11 cellular contexts compared by ENCODE assay signal in genomic region chr22:39920134-39920743, GRCh38. TPM values are rescaled to one million over a fixed set of nuclear protein-coding genes. Genes with fewer than 3 reads are reported as not detected.
DNase-seq lines count a peak whose midpoint lies in the region; ATAC-seq and TF ChIP-seq lines count a peak whose summit lies in the region.
"Had no signal": no experiment of that assay in that cellular context is flagged by ENCODE, and none has a peak within 500 bp of the region (broad histone marks: within the 10 kb centered on the region; RNA-seq: fewer than 3 reads in every experiment).

No MANE protein-coding gene starts in this region.

- CTCF ChIA-PET in activated CD8-positive, alpha-beta T cell treated with anti-CD3 and anti-CD28 coated beads for 36 hours (lab: Charles Lee) = interaction anchor here (1.0 to 11.3 kb wide), 6 partner anchors 9 to 105 kb away, joined by 3 to 130 read pairs (median 4); no protein-coding TSS in a partner anchor

- H3K36me3 Mint-ChIP-seq in activated CD8-positive, alpha-beta T cell treated with anti-CD3 and anti-CD28 coated beads for 36 hours (ENCODE audit: low read depth) = peaks cover 22% of the 10 kb centered on the region
- peaks cover 16% of the 10 kb centered on the region for H3K36me3 Mint-ChIP-seq in activated naive CD8-positive, alpha-beta T cell treated with anti-CD3 and anti-CD28 coated beads for 36 hours

- no peaks in the 10 kb centered on the region for H3K27me3 Mint-ChIP-seq in activated CD8-positive, alpha-beta T cell treated with anti-CD3 and anti-CD28 coated beads for 36 hours
- no peaks in the 10 kb centered on the region for H3K27me3 Mint-ChIP-seq in activated naive CD8-positive, alpha-beta T cell treated with anti-CD3 and anti-CD28 coated beads for 36 hours

- peaks cover 80% of the 10 kb centered on the region for H3K4me1 Mint-ChIP-seq in activated CD8-positive, alpha-beta T cell treated with anti-CD3 and anti-CD28 coated beads for 36 hours (ENCODE audit: low read depth)
- H3K4me1 Mint-ChIP-seq in activated naive CD8-positive, alpha-beta T cell treated with anti-CD3 and anti-CD28 coated beads for 36 hours = peaks cover 84% of the 10 kb centered on the region

- intact Hi-C loops in activated CD8-positive, alpha-beta T cell treated with anti-CD3 and anti-CD28 coated beads for 36 hours (cut with micrococcal nuclease) = loop anchor here (5.0 kb wide), 1 partner anchor 42 kb away; the partner anchor contains the start of gene TMA7B

- H3K36me3 ChIP-seq in Loucy (ENCODE audit: insufficient read depth, low read length) = peaks cover 58% of the 10 kb centered on the region; the same call in 1 of the 2 replicates

- DNase-seq in activated CD8-positive, alpha-beta T cell treated with anti-CD3 and anti-CD28 coated beads for 36 hours = peak; percentile 83
- DNase-seq in activated naive CD8-positive, alpha-beta T cell treated with anti-CD3 and anti-CD28 coated beads for 36 hours = peak; percentile 74
- peak; percentile 54 for DNase-seq in stimulated activated CD4-positive, alpha-beta T cell treated with anti-CD3 and anti-CD28 coated beads, Interleukin-2, amount 100 ng/mL, for 4 hours (ENCODE audit: low read depth)
- DNase-seq in Ammon's horn (ENCODE audit: low spot score) (no peak), NCI-H1417 treated with DMSO at 0.1 percent for 48 hours (lab: John Stamatoyannopoulos, UW) (no peak), CD1c-positive myeloid dendritic cell (ENCODE audit: extremely low spot score) (no peak)
- DNase-seq: psoas muscle, RPMI8226 had no signal

- POLR2A ChIA-PET in activated CD8-positive, alpha-beta T cell treated with anti-CD3 and anti-CD28 coated beads for 36 hours (lab: Charles Lee) = interaction anchor here (0.6 to 10.2 kb wide), 15 partner anchors 9 to 397 kb away, joined by 3 to 270 read pairs (median 4); partner anchors contain the start of gene GRAP2

- H3K9me3 ChIP-seq in Loucy (ENCODE audit: insufficient read depth, low read depth, low read length) = no peaks in the 10 kb centered on the region
- H3K9me3 ChIP-seq: psoas muscle had no signal

- peak overlapping the region; percentile 11 for H3K4me2 ChIP-seq in Loucy (ENCODE audit: low read depth, low read length, poor library complexity, severe bottlenecking)

- H3K27me3 ChIP-seq in Loucy (ENCODE audit: insufficient read depth, low read length, poor library complexity, severe bottlenecking) = no peaks in the 10 kb centered on the region

- no peak for TF ChIP-seq CTCF in Loucy (conservative IDR thresholded peaks at IDR 0.05; ENCODE audit: low read length)
- TF ChIP-seq CTCF in activated CD8-positive, alpha-beta T cell treated with anti-CD3 and anti-CD28 coated beads for 36 hours (IDR thresholded peaks at IDR 0.05) = no peak

- H3F3A ChIP-seq in Loucy (ENCODE audit: low read depth) = no peaks in the 10 kb centered on the region

- peak; percentile 75 for ATAC-seq in activated CD8-positive, alpha-beta T cell treated with anti-CD3 and anti-CD28 coated beads for 36 hours
- no peak for ATAC-seq in GM18498 (IDR thresholded peaks at IDR 0.05; ENCODE audit: unreplicated experiment)
- ATAC-seq: esophagus mucosa, psoas muscle had no signal

- H3K9ac ChIP-seq in Loucy (ENCODE audit: low read depth, low read length, poor library complexity, severe bottlenecking) = no peak overlapping the region

- peaks cover 91% of the 10 kb centered on the region for H4K20me1 ChIP-seq in Loucy (ENCODE audit: insufficient read depth, low read length, poor library complexity, severe bottlenecking)

- H3K4me1 ChIP-seq in Loucy (ENCODE audit: insufficient read depth, low read length, poor library complexity, severe bottlenecking) = peaks cover 76% of the 10 kb centered on the region
- H3K4me1 ChIP-seq: psoas muscle had no signal

- peaks cover 100% of the 10 kb centered on the region for H3K79me2 ChIP-seq in Loucy (ENCODE audit: insufficient read depth, low read length)

- H3K27ac Mint-ChIP-seq in activated CD8-positive, alpha-beta T cell treated with anti-CD3 and anti-CD28 coated beads for 36 hours = peak overlapping the region; percentile 93
- peak overlapping the region; percentile 96 for H3K27ac Mint-ChIP-seq in activated naive CD8-positive, alpha-beta T cell treated with anti-CD3 and anti-CD28 coated beads for 36 hours

- no peak overlapping the region for H3K4me3 ChIP-seq in Loucy (ENCODE audit: low read length, poor library complexity, severe bottlenecking)
- H3K4me3 ChIP-seq: psoas muscle had no signal

- H2AFZ ChIP-seq in Loucy (ENCODE audit: low read length) = no peak overlapping the region

- H3K9me3 Mint-ChIP-seq in activated CD8-positive, alpha-beta T cell treated with anti-CD3 and anti-CD28 coated beads for 36 hours = no peaks in the 10 kb centered on the region
- no peaks in the 10 kb centered on the region for H3K9me3 Mint-ChIP-seq in activated naive CD8-positive, alpha-beta T cell treated with anti-CD3 and anti-CD28 coated beads for 36 hours

- no peaks in the 10 kb centered on the region for H3K9me2 ChIP-seq in Loucy (replicated peaks; ENCODE audit: low read depth, low read length)

- peak overlapping the region; percentile 65 for H3K4me3 Mint-ChIP-seq in activated CD8-positive, alpha-beta T cell treated with anti-CD3 and anti-CD28 coated beads for 36 hours
- peak overlapping the region; percentile 72 for H3K4me3 Mint-ChIP-seq in activated naive CD8-positive, alpha-beta T cell treated with anti-CD3 and anti-CD28 coated beads for 36 hours

RNA-seq across cellular contexts. Expression of gene GRAP2, which starts 19.4 kb away (rescaled TPM):
- total RNA-seq in activated CD8-positive, alpha-beta T cell treated with anti-CD3 and anti-CD28 coated beads for 36 hours = 10 to 100 TPM; 83.2 to 86.8 TPM
- 10 to 100 TPM; 65.2 to 65.5 TPM for total RNA-seq in activated naive CD8-positive, alpha-beta T cell treated with anti-CD3 and anti-CD28 coated beads for 36 hours

RNA-seq across cellular contexts. Expression of gene ENTHD1, which starts 26.7 kb away (rescaled TPM):
- total RNA-seq in activated CD8-positive, alpha-beta T cell treated with anti-CD3 and anti-CD28 coated beads for 36 hours = under 1 TPM; 0.34 TPM
- total RNA-seq in activated naive CD8-positive, alpha-beta T cell treated with anti-CD3 and anti-CD28 coated beads for 36 hours = under 1 TPM; 0.20 to 0.39 TPM
- total RNA-seq: esophagus mucosa, psoas muscle had no signal

RNA-seq across cellular contexts. Expression of gene TMA7B, which starts 40.0 kb away (rescaled TPM):
- total RNA-seq in activated CD8-positive, alpha-beta T cell treated with anti-CD3 and anti-CD28 coated beads for 36 hours = 1 to 10 TPM; 2.2 to 2.3 TPM
- total RNA-seq in activated naive CD8-positive, alpha-beta T cell treated with anti-CD3 and anti-CD28 coated beads for 36 hours = 1 to 10 TPM; 1.0 to 1.3 TPM
- total RNA-seq: psoas muscle had no signal

Comparison
In these comparisons a context has a peak if more than half of its experiments do, and no peak if none do; other contexts are left out.
1. DNase-seq: peak in activated CD8-positive, alpha-beta T cell treated with anti-CD3 and anti-CD28 coated beads for 36 hours (single experiment), activated naive CD8-positive, alpha-beta T cell treated with anti-CD3 and anti-CD28 coated beads for 36 hours (single experiment) and stimulated activated CD4-positive, alpha-beta T cell treated with anti-CD3 and anti-CD28 coated beads, Interleukin-2, amount 100 ng/mL, for 4 hours (single experiment); none in Ammon's horn (single experiment), NCI-H1417 treated with DMSO at 0.1 percent for 48 hours (single experiment) and CD1c-positive myeloid dendritic cell (single experiment).